Comparison of ENCODE assay signal across 25 cellular contexts in genomic region chr15:59941612-59942011, GRCh38.
DNase-seq lines count a peak whose midpoint lies in the region; ATAC-seq and TF ChIP-seq lines count a peak whose summit lies in the region.
"Had no signal": no experiment of that assay in that cellular context is flagged by ENCODE, and none has a peak within 500 bp of the region (broad histone marks: within the 10 kb centered on the region; RNA-seq: fewer than 3 reads in every experiment).

No MANE protein-coding gene starts in this region.

- DNase-seq in A172 (ENCODE audit: low spot score): peak; percentile 53
- DNase-seq in HEK293T (ENCODE audit: extremely low spot score): no peak
- peak; percentile 57 to 59 for DNase-seq in SJSA1 (ENCODE audit: low read depth in 1 of 2, low spot score in 2 of 2)
- DNase-seq in iPS-NIHi11 (ENCODE audit: low spot score): peak; percentile 23
- DNase-seq in GM13977 (ENCODE audit: low spot score): no peak
- DNase-seq in HUDEP-2 (lab: John Stamatoyannopoulos, UW; ENCODE audit: unreplicated experiment in 76 of 76): no peak
- no peak for DNase-seq in upper lobe of right lung
- DNase-seq in NK-92 (lab: John Stamatoyannopoulos, UW; ENCODE audit: unreplicated experiment): no peak
- DNase-seq: 8988T; activated CD8-positive, alpha-beta T cell treated with anti-CD3 and anti-CD28 coated beads, Interleukin-2, amount 10 ng/mL, durations not matched to agents 7 days and 5 days; amygdala; CD4-positive, CD25-positive, alpha-beta regulatory T cell; gastrocnemius medialis; hippocampal formation; naive B cell; NCI-H1417; NCI-H2081; NCI-H526; NK-92 treated with Interleukin-12 subunit alpha and Interleukin-12 subunit beta, amount 100 ng/mL, for 24 hours; SHP77; stimulated activated naive CD8-positive, alpha-beta T cell treated with anti-CD3 and anti-CD28 coated beads, Interleukin-15, amount 100 ng/mL, for 72 hours; uterus had no signal

- CTCF ChIA-PET in HEK293T (lab: Yijun Ruan, JAX): no interaction called here

- intact Hi-C loops in upper lobe of right lung (cut with DNase I): no loop called here

- no peaks in the 10 kb centered on the region for H3K36me3 ChIP-seq in SJSA1
- H3K36me3 ChIP-seq in upper lobe of right lung: no peaks in the 10 kb centered on the region
- H3K36me3 ChIP-seq: gastrocnemius medialis, thoracic aorta, uterus had no signal

- no peaks in the 10 kb centered on the region for H3K9me3 ChIP-seq in SJSA1 (replicated peaks)
- no peaks in the 10 kb centered on the region for H3K9me3 ChIP-seq in upper lobe of right lung
- H3K9me3 ChIP-seq: gastrocnemius medialis, thoracic aorta, uterus had no signal

- H3K27ac ChIP-seq in SJSA1 (peak overlapping the region; percentile 50), upper lobe of right lung (no peak overlapping the region)
- H3K27ac ChIP-seq: gastrocnemius medialis, thoracic aorta, uterus had no signal

- POLR2A ChIA-PET in HEK293T (lab: Yijun Ruan, JAX): no interaction called here

- H3K4me1 ChIP-seq in SJSA1 (replicated peaks) (peaks cover 13% of the 10 kb centered on the region), upper lobe of right lung (no peaks in the 10 kb centered on the region)
- H3K4me1 ChIP-seq: gastrocnemius medialis, uterus had no signal

- no peak for TF ChIP-seq CTCF in GM13977 (IDR thresholded peaks at IDR 0.05; ENCODE audit: extremely low read depth, insufficient read depth, missing control alignments)
- TF ChIP-seq CTCF in upper lobe of right lung (IDR thresholded peaks at IDR 0.05): no peak

- in situ Hi-C loops in GM13977 (cut with MboI; ENCODE audit: low pct_unique_long_range_greater_than_20kb, low sequenced_read_pairs, unreplicated experiment): no loop called here

- ATAC-seq in upper lobe of right lung: no peak
- ATAC-seq: activated CD8-positive, alpha-beta T cell treated with anti-CD3 and anti-CD28 coated beads, Interleukin-2, amount 10 ng/mL, durations not matched to agents 7 days and 5 days; gastrocnemius medialis; HepG2; sciatic nerve; stimulated activated naive CD8-positive, alpha-beta T cell treated with anti-CD3 and anti-CD28 coated beads, Interleukin-15, amount 100 ng/mL, for 72 hours had no signal

- H3K27me3 ChIP-seq in SJSA1 (replicated peaks) (no peaks in the 10 kb centered on the region), upper lobe of right lung (peaks cover 14% of the 10 kb centered on the region)
- H3K27me3 ChIP-seq: uterus had no signal

- no peak overlapping the region for H3K4me3 ChIP-seq in SJSA1
- H3K4me3 ChIP-seq in upper lobe of right lung: no peak overlapping the region
- H3K4me3 ChIP-seq: gastrocnemius medialis, thoracic aorta, uterus had no signal

TF ChIP-seq in HEK293T, 16 proteins besides CTCF, POLR2A, EP300 and RAD21:
- no peak for TF ChIP-seq BHLHE40 (IDR thresholded peaks at IDR 0.05; ENCODE audit: borderline replicate concordance)
- no peak for TF ChIP-seq SP1 (IDR thresholded peaks at IDR 0.05)
- no peak for TF ChIP-seq FOXK2 (IDR thresholded peaks at IDR 0.05)
- no peak for TF ChIP-seq LEF1 (IDR thresholded peaks at IDR 0.05; ENCODE audit: borderline replicate concordance)
- TF ChIP-seq PKNOX1 (IDR thresholded peaks at IDR 0.05): peak; percentile 80
- TF ChIP-seq L3MBTL2 (conservative IDR thresholded peaks at IDR 0.05): no peak

Comparison
In these comparisons a context has a peak if more than half of its experiments do, and no peak if none do; other contexts are left out.
1. DNase-seq: peak in A172 (single experiment), SJSA1 (2 of 2) and iPS-NIHi11 (single experiment); none in HEK293T (single experiment), GM13977 (single experiment), HUDEP-2 (0 of 76), upper lobe of right lung (single experiment) and NK-92 (single experiment).